In genomic region chr7:49721441-49721840, GRCh38 we compare ENCODE assay signal across 20 cellular contexts. TPM values are rescaled to one million over a fixed set of nuclear protein-coding genes. Genes with fewer than 3 reads are reported as not detected.
DNase-seq lines count a peak whose midpoint lies in the region; ATAC-seq and TF ChIP-seq lines count a peak whose summit lies in the region.
"Had no signal": no experiment of that assay in that cellular context is flagged by ENCODE, and none has a peak within 500 bp of the region (broad histone marks: within the 10 kb centered on the region; RNA-seq: fewer than 3 reads in every experiment).

No MANE protein-coding gene starts in this region.

- no peak overlapping the region for H3K9ac ChIP-seq in mucosa of rectum (ENCODE audit: low read depth in 1 of 2, low read length in 2 of 2)
- H3K9ac ChIP-seq: BLaER1 treated with 17β-estradiol and CSF1 and Interleukin-3, amounts not matched to agents 10 nM and 100 nM had no signal

- BruUV-seq in OCI-LY7 (replicated peaks; lab: Mats Ljungman, UMichigan) = no TSS peak

- POLR2A ChIA-PET in OCI-LY7 (lab: Charles Lee) = interaction anchor here (1.0 to 1.3 kb wide), 3 partner anchors 9 to 22 kb away, joined by 3 to 4 read pairs (median 3); no protein-coding TSS in a partner anchor

- no peak overlapping the region for H3K27ac ChIP-seq in OCI-LY7 (ENCODE audit: low read depth, low read length, poor library complexity, severe bottlenecking)
- peak overlapping the region; percentile 59 to 67 for H3K27ac ChIP-seq in mucosa of rectum (ENCODE audit: low read depth in 2 of 2, low read length in 2 of 2)
- H3K27ac ChIP-seq in upper lobe of right lung = no peak overlapping the region
- H3K27ac ChIP-seq: 22Rv1; A549; BLaER1 treated with 17β-estradiol and CSF1 and Interleukin-3, amounts not matched to agents 10 nM and 100 nM; C4-2B had no signal

- H3K4me2 ChIP-seq in OCI-LY7 (ENCODE audit: low read length) = no peak overlapping the region
- H3K4me2 ChIP-seq: A549; BLaER1 treated with 17β-estradiol and CSF1 and Interleukin-3, amounts not matched to agents 10 nM and 100 nM had no signal

- CTCF ChIA-PET in OCI-LY7 (lab: Charles Lee; ENCODE audit: unreplicated experiment) = no interaction called here

- intact Hi-C loops in OCI-LY7 (cut with micrococcal nuclease; ENCODE audit: unreplicated experiment) (no loop called here), left colon (cut with DNase I, micrococcal nuclease) (no loop called here), upper lobe of right lung (cut with DNase I) (no loop called here)

- no peak for TF ChIP-seq CTCF in OCI-LY7 (conservative IDR thresholded peaks at IDR 0.05; ENCODE audit: low read length)
- no peak for TF ChIP-seq CTCF in upper lobe of right lung (IDR thresholded peaks at IDR 0.05)

- no peaks in the 10 kb centered on the region for H3K4me1 ChIP-seq in OCI-LY7 (ENCODE audit: insufficient read depth, low read length, poor library complexity, severe bottlenecking)
- peaks cover 2 to 17% of the 10 kb centered on the region in 2 donors for H3K4me1 ChIP-seq in mucosa of rectum (ENCODE audit: control insufficient read depth in 2 of 2, insufficient read depth in 2 of 2, low read length in 2 of 2)
- no peaks in the 10 kb centered on the region for H3K4me1 ChIP-seq in upper lobe of right lung
- H3K4me1 ChIP-seq: A549; BLaER1 treated with 17β-estradiol and CSF1 and Interleukin-3, amounts not matched to agents 10 nM and 100 nM; Caco-2 had no signal

- peak overlapping the region; percentile 51 for H2AFZ ChIP-seq in OCI-LY7 (ENCODE audit: low read length)

- peak; percentile 82 for ATAC-seq in left colon
- ATAC-seq in upper lobe of right lung = no peak
- ATAC-seq in HG03039 (IDR thresholded peaks at IDR 0.05; ENCODE audit: unreplicated experiment) = no peak
- ATAC-seq in HG02840 (IDR thresholded peaks at IDR 0.05; ENCODE audit: low FRiP score, unreplicated experiment) = no peak
- ATAC-seq: A549; CD8-positive, alpha-beta T cell; GM12878 had no signal

- no peaks in the 10 kb centered on the region for H4K20me1 ChIP-seq in OCI-LY7 (ENCODE audit: insufficient read depth, low read length)
- H4K20me1 ChIP-seq: BLaER1 treated with 17β-estradiol and CSF1 and Interleukin-3, amounts not matched to agents 10 nM and 100 nM had no signal

- no peak overlapping the region for H3K4me3 ChIP-seq in OCI-LY7 (ENCODE audit: low read depth, low read length, poor library complexity, severe bottlenecking)
- no peak overlapping the region for H3K4me3 ChIP-seq in mucosa of rectum (ENCODE audit: low read length in 2 of 2)
- H3K4me3 ChIP-seq in upper lobe of right lung = no peak overlapping the region
- H3K4me3 ChIP-seq: A549; BLaER1 treated with 17β-estradiol and CSF1 and Interleukin-3, amounts not matched to agents 10 nM and 100 nM; GM12878 had no signal

- H3K36me3 ChIP-seq in OCI-LY7 (ENCODE audit: insufficient read depth, low read length) = no peaks in the 10 kb centered on the region
- no peaks in the 10 kb centered on the region for H3K36me3 ChIP-seq in mucosa of rectum (ENCODE audit: control insufficient read depth in 2 of 2, insufficient read depth in 2 of 2, low read length in 2 of 2)
- no peaks in the 10 kb centered on the region for H3K36me3 ChIP-seq in upper lobe of right lung
- H3K36me3 ChIP-seq: BLaER1 treated with 17β-estradiol and CSF1 and Interleukin-3, amounts not matched to agents 10 nM and 100 nM had no signal

- H3K9me3 ChIP-seq in OCI-LY7 (ENCODE audit: low read length) = no peaks in the 10 kb centered on the region
- H3K9me3 ChIP-seq in mucosa of rectum (ENCODE audit: control insufficient read depth in 2 of 2, low read length in 2 of 2) = no peaks in the 10 kb centered on the region
- H3K9me3 ChIP-seq in upper lobe of right lung = no peaks in the 10 kb centered on the region
- H3K9me3 ChIP-seq: A549; BLaER1 treated with 17β-estradiol and CSF1 and Interleukin-3, amounts not matched to agents 10 nM and 100 nM; Caco-2 had no signal

- H3K79me2 ChIP-seq in OCI-LY7 (ENCODE audit: insufficient read depth, low read depth, low read length) = no peaks in the 10 kb centered on the region

- DNase-seq in OCI-LY7 (ENCODE audit: low spot score) = no peak
- DNase-seq in left colon = peak; percentile 36 to 56
- no peak for DNase-seq in upper lobe of right lung
- DNase-seq: AML-193; Caco-2; Calu3; CD4-positive, alpha-beta T cell; CD8-positive, alpha-beta T cell; DMS79 treated with DMSO at 0.1 percent for 48 hours; GDM1 had no signal

- H3K9me2 ChIP-seq in OCI-LY7 (ENCODE audit: insufficient read depth, low read length) = no peaks in the 10 kb centered on the region

- H3K27me3 ChIP-seq in mucosa of rectum (ENCODE audit: control insufficient read depth in 2 of 2, insufficient read depth in 2 of 2, low read length in 2 of 2) = no peaks in the 10 kb centered on the region
- no peaks in the 10 kb centered on the region for H3K27me3 ChIP-seq in upper lobe of right lung
- H3K27me3 ChIP-seq: BLaER1 treated with 17β-estradiol and CSF1 and Interleukin-3, amounts not matched to agents 10 nM and 100 nM had no signal

RNA-seq across cellular contexts. Expression of gene VWC2, which starts 52.0 kb away (rescaled TPM):
- not detected in 2 replicates for total RNA-seq in OCI-LY7 (2014; rRNA removed; shearing (Covaris generic))
- total RNA-seq in OCI-LY7 (2022) = not detected in 2 replicates
- total RNA-seq in left colon = under 1 TPM; 0.09 to 0.25 TPM
- 0.23 TPM for total RNA-seq in upper lobe of right lung
- total RNA-seq: A172; B cell; Caco-2; Calu3; CD4-positive, alpha-beta T cell; CD8-positive, alpha-beta T cell had no signal

Comparison
In these comparisons a context has a peak if more than half of its experiments do, and no peak if none do; other contexts are left out.
1. DNase-seq: peak in left colon (2 of 2); none in OCI-LY7 (single experiment) and upper lobe of right lung (single experiment).
2. H3K27ac ChIP-seq: peak in mucosa of rectum (2 of 2); none in OCI-LY7 (single experiment) and upper lobe of right lung (single experiment).